ENCODE assay signal across 1 cellular context in the genomic region with DNA sequence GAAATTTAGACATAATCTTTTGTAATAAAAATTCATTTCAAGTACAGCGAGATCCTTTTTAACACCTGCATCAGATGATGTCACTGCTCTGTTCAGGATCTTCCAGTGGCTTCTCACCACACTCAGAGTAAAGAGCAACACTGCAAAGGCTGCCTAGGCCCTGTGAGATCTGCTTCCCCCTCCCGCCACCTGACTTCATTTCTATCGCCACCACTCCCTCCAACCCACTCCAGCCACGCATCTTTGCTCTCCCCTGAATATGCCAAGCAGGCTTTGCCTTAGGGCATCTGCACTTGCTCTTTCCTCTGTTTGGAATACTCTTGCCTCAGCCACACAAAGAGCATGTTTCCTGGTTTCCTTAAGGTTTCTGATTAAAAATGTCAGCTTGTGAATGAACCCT.
TF ChIP-seq lines count a peak whose summit lies in the region.

No MANE protein-coding gene starts in this region.

TF ChIP-seq in HepG2, 621 proteins besides CTCF, POLR2A, EP300 and RAD21:
- TF ChIP-seq KLF13 (CRISPR knock-in tag; IDR thresholded peaks at IDR 0.05), result no peak
- TF ChIP-seq, protein P1, sequence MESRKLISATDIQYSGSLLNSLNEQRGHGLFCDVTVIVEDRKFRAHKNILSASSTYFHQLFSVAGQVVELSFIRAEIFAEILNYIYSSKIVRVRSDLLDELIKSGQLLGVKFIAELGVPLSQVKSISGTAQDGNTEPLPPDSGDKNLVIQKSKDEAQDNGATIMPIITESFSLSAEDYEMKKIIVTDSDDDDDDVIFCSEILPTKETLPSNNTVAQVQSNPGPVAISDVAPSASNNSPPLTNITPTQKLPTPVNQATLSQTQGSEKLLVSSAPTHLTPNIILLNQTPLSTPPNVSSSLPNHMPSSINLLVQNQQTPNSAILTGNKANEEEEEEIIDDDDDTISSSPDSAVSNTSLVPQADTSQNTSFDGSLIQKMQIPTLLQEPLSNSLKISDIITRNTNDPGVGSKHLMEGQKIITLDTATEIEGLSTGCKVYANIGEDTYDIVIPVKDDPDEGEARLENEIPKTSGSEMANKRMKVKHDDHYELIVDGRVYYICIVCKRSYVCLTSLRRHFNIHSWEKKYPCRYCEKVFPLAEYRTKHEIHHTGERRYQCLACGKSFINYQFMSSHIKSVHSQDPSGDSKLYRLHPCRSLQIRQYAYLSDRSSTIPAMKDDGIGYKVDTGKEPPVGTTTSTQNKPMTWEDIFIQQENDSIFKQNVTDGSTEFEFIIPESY (CRISPR knock-in tag; IDR thresholded peaks at IDR 0.05), result peak; percentile 55; the same call in 1 of the 2 replicates
- TF ChIP-seq, protein P2, sequence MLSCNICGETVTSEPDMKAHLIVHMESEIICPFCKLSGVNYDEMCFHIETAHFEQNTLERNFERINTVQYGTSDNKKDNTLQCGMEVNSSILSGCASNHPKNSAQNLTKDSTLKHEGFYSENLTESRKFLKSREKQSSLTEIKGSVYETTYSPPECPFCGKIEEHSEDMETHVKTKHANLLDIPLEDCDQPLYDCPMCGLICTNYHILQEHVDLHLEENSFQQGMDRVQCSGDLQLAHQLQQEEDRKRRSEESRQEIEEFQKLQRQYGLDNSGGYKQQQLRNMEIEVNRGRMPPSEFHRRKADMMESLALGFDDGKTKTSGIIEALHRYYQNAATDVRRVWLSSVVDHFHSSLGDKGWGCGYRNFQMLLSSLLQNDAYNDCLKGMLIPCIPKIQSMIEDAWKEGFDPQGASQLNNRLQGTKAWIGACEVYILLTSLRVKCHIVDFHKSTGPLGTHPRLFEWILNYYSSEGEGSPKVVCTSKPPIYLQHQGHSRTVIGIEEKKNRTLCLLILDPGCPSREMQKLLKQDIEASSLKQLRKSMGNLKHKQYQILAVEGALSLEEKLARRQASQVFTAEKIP (CRISPR knock-in tag; IDR thresholded peaks at IDR 0.05; ENCODE audit: borderline replicate concordance), result no peak
